ENCODE assay signal across 8 cellular contexts in genomic region chr16:32038783-32039496, GRCh38.
DNase-seq lines count a peak whose midpoint lies in the region; ATAC-seq and TF ChIP-seq lines count a peak whose summit lies in the region.
"Not testable (repeated sequence)": the region's sequence is repeated elsewhere in the genome, so short reads cannot be mapped to it uniquely, and the experiment has no call there.

No MANE protein-coding gene starts in this region.

- POLR2A ChIA-PET in MCF 10A (lab: Yijun Ruan, JAX): not testable (repeated sequence)

- not testable (repeated sequence) for H2AFZ ChIP-seq in DND-41 (ENCODE audit: low read depth, low read length); OCI-LY1 (ENCODE audit: low read length)

- not testable (repeated sequence) for H3K4me2 ChIP-seq in DND-41 (ENCODE audit: insufficient read depth, low read length); OCI-LY1 (ENCODE audit: low read length)

- H3K27me3 Mint-ChIP-seq in MCF 10A (ENCODE audit: insufficient read depth, unreplicated experiment); nephron progenitor cell (ENCODE audit: low read depth, poor library complexity); stimulated activated naive CD8-positive, alpha-beta T cell treated with anti-CD3 and anti-CD28 coated beads, Interleukin-15, amount 100 ng/mL, for 72 hours: not testable (repeated sequence)

- H3K27ac ChIP-seq in DND-41 (ENCODE audit: low read length); OCI-LY1 (ENCODE audit: low read depth, low read length, poor library complexity, severe bottlenecking); WERI-Rb-1: not testable (repeated sequence)

- TF ChIP-seq CTCF in DND-41 (IDR thresholded peaks at IDR 0.05; ENCODE audit: borderline replicate concordance, extremely low read depth, low read length, poor library complexity, severe bottlenecking) (peak; percentile 31), OCI-LY1 (IDR thresholded peaks at IDR 0.05; ENCODE audit: low read length) (peak; percentile 15; the same call in 1 of the 2 replicates), MCF 10A (IDR thresholded peaks at IDR 0.05; ENCODE audit: unreplicated experiment) (peak; percentile 12)
- not testable (repeated sequence) for TF ChIP-seq CTCF in WERI-Rb-1 (IDR thresholded peaks at IDR 0.05; ENCODE audit: low read depth, low read length); nephron progenitor cell (IDR thresholded peaks at IDR 0.05)

- not testable (repeated sequence) for H3K9me3 ChIP-seq in DND-41 (ENCODE audit: insufficient read depth, low read length, severe bottlenecking); OCI-LY1 (ENCODE audit: low read length); WERI-Rb-1 (ENCODE audit: severe bottlenecking)

- not testable (repeated sequence) for H3K4me3 Mint-ChIP-seq in MCF 10A (ENCODE audit: unreplicated experiment); nephron progenitor cell; stimulated activated naive CD8-positive, alpha-beta T cell treated with anti-CD3 and anti-CD28 coated beads, Interleukin-15, amount 100 ng/mL, for 72 hours

- CTCF ChIA-PET in MCF 10A (lab: Yijun Ruan, JAX): not testable (repeated sequence)

- not testable (repeated sequence) for ATAC-seq in DND-41 (ENCODE audit: insufficient read depth, low read depth)
- peak; percentile 49 for ATAC-seq in stimulated activated naive CD8-positive, alpha-beta T cell treated with anti-CD3 and anti-CD28 coated beads, Interleukin-15, amount 100 ng/mL, for 72 hours

- not testable (repeated sequence) for H3K36me3 ChIP-seq in DND-41 (ENCODE audit: insufficient read depth, low read length); OCI-LY1 (ENCODE audit: insufficient read depth, low read length); WERI-Rb-1

- H3K4me1 Mint-ChIP-seq in MCF 10A (ENCODE audit: insufficient read depth, unreplicated experiment); nephron progenitor cell; stimulated activated naive CD8-positive, alpha-beta T cell treated with anti-CD3 and anti-CD28 coated beads, Interleukin-15, amount 100 ng/mL, for 72 hours: not testable (repeated sequence)

- H4K20me1 ChIP-seq in DND-41 (ENCODE audit: insufficient read depth, low read length); OCI-LY1 (ENCODE audit: insufficient read depth, low read length): not testable (repeated sequence)

- H3K9me2 ChIP-seq in OCI-LY1 (ENCODE audit: low read depth, low read length): not testable (repeated sequence)

- BruUV-seq in MCF 10A (replicated peaks; lab: Mats Ljungman, UMichigan): not testable (repeated sequence)

- in situ Hi-C loops in KBM-7 (cut with MboI; ENCODE audit: low pct_unique_long_range_greater_than_20kb, low sequenced_read_pairs): not testable (repeated sequence)

- H3K36me3 Mint-ChIP-seq in MCF 10A (ENCODE audit: insufficient read depth, unreplicated experiment); nephron progenitor cell (ENCODE audit: low read depth): not testable (repeated sequence)

- H3K4me3 ChIP-seq in DND-41 (ENCODE audit: low read depth in 1 of 2, low read length in 2 of 2); OCI-LY1 (ENCODE audit: low read depth, low read length, poor library complexity, severe bottlenecking); WERI-Rb-1 (ENCODE audit: low read depth, low read length): not testable (repeated sequence)

- H3K9ac ChIP-seq in DND-41 (ENCODE audit: low read depth, low read length); OCI-LY1 (ENCODE audit: low read length): not testable (repeated sequence)

- H3K9me3 Mint-ChIP-seq in MCF 10A (ENCODE audit: unreplicated experiment); nephron progenitor cell; stimulated activated naive CD8-positive, alpha-beta T cell treated with anti-CD3 and anti-CD28 coated beads, Interleukin-15, amount 100 ng/mL, for 72 hours: not testable (repeated sequence)

- H3K79me2 ChIP-seq in DND-41 (ENCODE audit: insufficient read depth, low read length); OCI-LY1 (ENCODE audit: insufficient read depth, low read length): not testable (repeated sequence)

- H3K4me1 ChIP-seq in DND-41 (ENCODE audit: insufficient read depth, low read length); OCI-LY1 (ENCODE audit: insufficient read depth, low read length, severe bottlenecking): not testable (repeated sequence)

- H3K27ac Mint-ChIP-seq in MCF 10A (ENCODE audit: low read depth, unreplicated experiment); nephron progenitor cell; stimulated activated naive CD8-positive, alpha-beta T cell treated with anti-CD3 and anti-CD28 coated beads, Interleukin-15, amount 100 ng/mL, for 72 hours: not testable (repeated sequence)

- H3F3A ChIP-seq in OCI-LY1 (ENCODE audit: insufficient read depth, low read length): not testable (repeated sequence)

- DNase-seq in DND-41 (peak; percentile 20), KBM-7 (peak; percentile 7), WERI-Rb-1 (peak; percentile 7), nephron progenitor cell (peak; percentile 0)
- DNase-seq in activated CD8-positive, alpha-beta memory T cell treated with anti-CD3 and anti-CD28 coated beads, Interleukin-2, amount 50 U/mL, for 48 hours: peak; percentile 54
- not testable (repeated sequence) for DNase-seq in MCF 10A (ENCODE audit: unreplicated experiment)
- peak; percentile 26 to 28 for DNase-seq in stimulated activated naive CD8-positive, alpha-beta T cell treated with anti-CD3 and anti-CD28 coated beads, Interleukin-15, amount 100 ng/mL, for 72 hours

- intact Hi-C loops in MCF 10A (cut with micrococcal nuclease): not testable (repeated sequence)

- H3K27me3 ChIP-seq in DND-41 (ENCODE audit: insufficient read depth, low read length, poor library complexity); OCI-LY1 (ENCODE audit: insufficient read depth, low read length); WERI-Rb-1 (ENCODE audit: insufficient read depth, low read depth, severe bottlenecking): not testable (repeated sequence)
